8 cellular contexts compared by ENCODE assay signal in the genomic region with DNA sequence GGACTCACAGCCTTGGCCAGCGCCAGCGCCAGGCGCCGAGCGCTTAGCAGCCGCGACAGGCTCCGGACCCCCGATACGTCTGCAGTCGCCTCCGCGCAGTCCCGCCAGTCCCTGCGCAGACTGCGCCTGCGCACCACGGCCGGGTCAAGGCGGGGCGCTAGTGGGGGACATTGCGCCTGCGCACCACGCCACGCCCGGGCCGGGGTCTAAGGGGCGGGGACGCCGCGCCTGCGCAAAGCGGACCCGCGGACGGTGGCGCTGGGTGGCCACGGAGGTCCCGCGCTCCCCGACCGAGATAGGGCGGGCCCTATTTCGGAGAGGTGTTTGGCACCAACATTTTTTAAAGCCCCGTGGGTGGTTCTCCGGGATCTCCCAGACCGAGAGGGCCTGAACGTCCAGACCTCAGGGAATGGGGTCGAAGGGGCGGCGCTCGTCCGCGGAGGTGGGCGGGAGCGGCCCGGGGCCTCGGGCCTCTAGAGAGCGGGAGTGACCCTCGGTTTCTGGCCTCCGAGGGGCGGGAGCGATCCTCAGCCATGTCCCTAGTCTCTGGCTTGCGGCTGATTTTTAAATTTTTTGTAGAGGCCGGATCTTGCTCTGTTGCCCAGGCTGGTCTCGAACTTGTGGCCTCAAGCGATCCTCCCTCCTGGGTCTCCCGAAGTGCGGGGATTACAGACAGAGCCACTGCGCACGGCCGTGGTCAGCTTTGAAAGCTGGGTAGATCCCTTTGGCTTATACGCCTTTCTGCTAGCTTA.
DNase-seq lines count a peak whose midpoint lies in the region; ATAC-seq, FAIRE-seq and TF ChIP-seq lines count a peak whose summit lies in the region.
"Not testable (repeated sequence)": the region's sequence is repeated elsewhere in the genome, so short reads cannot be mapped to it uniquely, and the experiment has no call there.

No MANE protein-coding gene starts in this region.

- peak; percentile 80 for ATAC-seq in GM19023 (IDR thresholded peaks at IDR 0.05; ENCODE audit: unreplicated experiment)
- peak; percentile 74 for ATAC-seq in HG02973 (IDR thresholded peaks at IDR 0.05; ENCODE audit: unreplicated experiment)
- peak; percentile 89 for ATAC-seq in activated T-helper 17 cell treated with anti-CD3 and anti-CD28 coated beads, Interleukin-2, amount 50 U/mL, for 72 hours (replicated peaks)
- ATAC-seq in memory B cell (ENCODE audit: low read depth) = peak; percentile 84

- whole genome bisulfite sequencing in esophagus, 2 donors = 3 to 4% methylated on average over 51 to 73 of the region's 73 CpGs

- FAIRE-seq in RCC 7860 (lab: Jason Lieb, UNC) = not testable (repeated sequence)

- H3K9me3 Mint-ChIP-seq in activated T-helper 17 cell treated with anti-CD3 and anti-CD28 coated beads, Interleukin-2, amount 50 U/mL, for 72 hours; memory B cell: not testable (repeated sequence)

- not testable (repeated sequence) for H3K36me3 ChIP-seq in esophagus (ENCODE audit: control insufficient read depth in 2 of 2, insufficient read depth in 2 of 2, low read length in 1 of 2)

- POLR2A ChIA-PET in AG04449 (lab: Yijun Ruan, JAX) = not testable (repeated sequence)

- not testable (repeated sequence) for H3K9me3 ChIP-seq in esophagus (ENCODE audit: control insufficient read depth in 2 of 2, insufficient read depth in 1 of 2, low read depth in 1 of 2, low read length in 1 of 2)

- not testable (repeated sequence) for TF ChIP-seq CTCF in AG04449 (IDR thresholded peaks at IDR 0.05; ENCODE audit: insufficient read depth, low read length, missing control alignments)

- H3K27me3 ChIP-seq in esophagus (ENCODE audit: control insufficient read depth in 1 of 2, insufficient read depth in 2 of 2, low read length in 2 of 2) = not testable (repeated sequence)

- not testable (repeated sequence) for H3K36me3 Mint-ChIP-seq in activated T-helper 17 cell treated with anti-CD3 and anti-CD28 coated beads, Interleukin-2, amount 50 U/mL, for 72 hours (ENCODE audit: low read depth); memory B cell

- H3K4me3 Mint-ChIP-seq in activated T-helper 17 cell treated with anti-CD3 and anti-CD28 coated beads, Interleukin-2, amount 50 U/mL, for 72 hours = peak overlapping the region; percentile 72
- peak overlapping the region; percentile 87 for H3K4me3 Mint-ChIP-seq in memory B cell

- DNase-seq in AG04449 (ENCODE audit: low read depth, low spot score) = not testable (repeated sequence)
- DNase-seq in RCC 7860 (ENCODE audit: low spot score) (peak; percentile 62), memory B cell (ENCODE audit: low spot score in 2 of 2) (peak; percentile 85 to 87)
- DNase-seq in stimulated activated CD4-positive, alpha-beta T cell treated with anti-CD3 and anti-CD28 coated beads, Interleukin-1b, Interleukin-23, amount 100 ng/mL, for 4 hours (ENCODE audit: low read depth in 2 of 2) = peak; percentile 84 to 91

- H3K27ac ChIP-seq in esophagus (ENCODE audit: low read depth in 2 of 2, low read length in 1 of 2) = peak overlapping the region; percentile 75 to 89

- H3K27ac Mint-ChIP-seq in activated T-helper 17 cell treated with anti-CD3 and anti-CD28 coated beads, Interleukin-2, amount 50 U/mL, for 72 hours = peak overlapping the region; percentile 68
- H3K27ac Mint-ChIP-seq in memory B cell = peak overlapping the region; percentile 93

- CTCF ChIA-PET in AG04449 (lab: Yijun Ruan, JAX) = not testable (repeated sequence)

- H3K4me1 Mint-ChIP-seq in activated T-helper 17 cell treated with anti-CD3 and anti-CD28 coated beads, Interleukin-2, amount 50 U/mL, for 72 hours; memory B cell: not testable (repeated sequence)

- peak overlapping the region; percentile 66 for H3K4me3 ChIP-seq in AG04449 (ENCODE audit: low read depth, low read length)
- H3K4me3 ChIP-seq in esophagus (ENCODE audit: low read depth in 1 of 2, low read length in 2 of 2) = peak overlapping the region; percentile 57 to 71

- H3K4me1 ChIP-seq in esophagus (ENCODE audit: control insufficient read depth in 2 of 2, insufficient read depth in 2 of 2, low read length in 1 of 2) = not testable (repeated sequence)

- not testable (repeated sequence) for H3K27me3 Mint-ChIP-seq in activated T-helper 17 cell treated with anti-CD3 and anti-CD28 coated beads, Interleukin-2, amount 50 U/mL, for 72 hours; memory B cell
